17 cellular contexts compared by ENCODE assay signal in the genomic region with DNA sequence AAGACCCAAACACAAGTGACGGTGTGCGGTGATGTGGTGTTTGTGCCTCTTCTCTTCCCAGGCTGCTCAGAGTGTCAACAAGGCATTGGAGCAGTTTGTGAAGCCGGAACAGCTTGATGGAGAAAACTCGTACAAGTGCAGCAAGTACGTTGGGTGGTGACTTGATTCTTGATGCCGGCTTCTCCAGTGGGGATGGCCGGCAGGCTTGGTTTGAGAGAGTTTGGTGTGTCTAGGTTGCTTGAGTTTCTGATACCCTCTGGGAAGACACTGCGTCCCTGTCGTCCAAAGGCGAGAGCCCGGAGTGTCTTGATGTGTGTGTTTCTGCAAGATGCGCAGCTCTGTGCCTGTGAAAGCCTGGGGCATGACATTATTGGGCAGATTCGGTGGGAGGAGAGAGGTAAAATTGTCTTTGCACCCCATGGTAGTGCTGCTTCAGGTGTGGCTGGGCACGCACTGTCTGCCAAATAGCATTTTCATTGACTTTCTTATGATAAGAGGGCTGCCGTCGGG. TPM values are rescaled to one million over a fixed set of nuclear protein-coding genes. Genes with fewer than 3 reads are reported as not detected.
A peak's percentile ranks its signal among the peaks of the same experiment; 100 is the strongest.
DNase-seq lines count a peak whose midpoint lies in the region; ATAC-seq, FAIRE-seq and TF ChIP-seq lines count a peak whose summit lies in the region.
"Had no signal": no experiment of that assay in that cellular context is flagged by ENCODE, and none has a peak within 500 bp of the region (broad histone marks: within the 10 kb centered on the region; RNA-seq: fewer than 3 reads in every experiment).

No MANE protein-coding gene starts in this region.

- no peak for ATAC-seq in GM23338
- no peak for ATAC-seq in GM12878
- ATAC-seq: Panc1 had no signal

- H3K36me3 ChIP-seq in GM23338 (ENCODE audit: insufficient read depth), result peaks cover 47% of the 10 kb centered on the region
- peaks cover 17 to 35% of the 10 kb centered on the region in 2 experiments for H3K36me3 ChIP-seq in GM12878 (ENCODE audit: control insufficient read depth in 2 of 2, insufficient read depth in 2 of 2, low read length in 1 of 2)
- H3K36me3 ChIP-seq in testis (ENCODE audit: low read depth, missing control alignments), result no peaks in the 10 kb centered on the region

- POLR2A ChIA-PET in GM12878 (lab: Charles Lee), result interaction anchor here (1.2 kb wide), 1 partner anchor 9 kb away, joined by 4 read pairs; no protein-coding TSS in a partner anchor

- H3K79me2 ChIP-seq in GM23338 (replicated peaks; ENCODE audit: insufficient read depth) (no peaks in the 10 kb centered on the region), GM12878 (ENCODE audit: control insufficient read depth, insufficient read depth, low read length) (no peaks in the 10 kb centered on the region)

- TF ChIP-seq POLR2A in GM12878 (IDR thresholded peaks at IDR 0.05; ENCODE audit: low read depth, low read length) (no peak), testis (IDR thresholded peaks at IDR 0.05) (no peak)

- TF ChIP-seq CTCF in GM23338 (conservative IDR thresholded peaks at IDR 0.05; ENCODE audit: low read depth in 2 of 2) (no peak), GM12878 (IDR thresholded peaks at IDR 0.05 in 2 of 3, conservative IDR thresholded peaks at IDR 0.05 in 1 of 3; ENCODE audit: control insufficient read depth in 2 of 3, extremely low read depth in 1 of 3, insufficient read depth in 1 of 3, low read depth in 3 of 3, low read length in 3 of 3) (no peak), testis (IDR thresholded peaks at IDR 0.05) (no peak)

- no peak overlapping the region for H2AFZ ChIP-seq in GM23338
- H2AFZ ChIP-seq in GM12878 (ENCODE audit: control insufficient read depth, low read depth, low read length), result no peak overlapping the region

- in situ Hi-C loops in GM12878 (cut with MboI), result no loop called here

- no peak overlapping the region for H3K9ac ChIP-seq in GM12878 (ENCODE audit: control insufficient read depth, insufficient read depth, low read length)

- H3K36me3 Mint-ChIP-seq in GM23338 (ENCODE audit: low read depth), result peaks cover 81% of the 10 kb centered on the region

- H3K4me1 Mint-ChIP-seq in GM23338, result no peaks in the 10 kb centered on the region

- H3K4me2 ChIP-seq in GM23338, result no peak overlapping the region
- no peak overlapping the region for H3K4me2 ChIP-seq in GM12878 (ENCODE audit: control insufficient read depth, insufficient read depth)

- H3K9me3 Mint-ChIP-seq in GM23338, result no peaks in the 10 kb centered on the region
- H3K9me3 Mint-ChIP-seq: IgD-negative memory B cell had no signal

- no peaks in the 10 kb centered on the region for H3K9me2 ChIP-seq in GM23338 (ENCODE audit: insufficient read depth)

- TF ChIP-seq EP300 in GM12878 (IDR thresholded peaks at IDR 0.05; ENCODE audit: borderline replicate concordance in 1 of 2, control insufficient read depth in 1 of 2, low read depth in 2 of 2, low read length in 2 of 2), result no peak

- FAIRE-seq in GM12878 (lab: Jason Lieb, UNC), result no peak

- peak overlapping the region; percentile 51; the same call in 1 of the 2 replicates for H3K27ac Mint-ChIP-seq in GM23338

- no TSS peak for BruUV-seq in GM12878 (replicated peaks; lab: Mats Ljungman, UMichigan)

- TF ChIP-seq RAD21 in GM12878 (IDR thresholded peaks at IDR 0.05; ENCODE audit: insufficient read depth, low read depth, low read length), result no peak

- CTCF ChIA-PET in GM12878 (lab: Yijun Ruan, JAX), result no interaction called here

- no peaks in the 10 kb centered on the region for H3K9me3 ChIP-seq in GM12878 (replicated peaks; ENCODE audit: control insufficient read depth, insufficient read depth, low read length)
- no peaks in the 10 kb centered on the region for H3K9me3 ChIP-seq in testis

- H3K27ac ChIP-seq in GM23338 (ENCODE audit: low read depth) (no peak overlapping the region), GM12878 (ENCODE audit: control insufficient read depth, insufficient read depth) (peak overlapping the region; percentile 46), testis (no peak overlapping the region)

- peak; percentile 42 for DNase-seq in activated CD8-positive, alpha-beta memory T cell treated with anti-CD3 and anti-CD28 coated beads for 24 hours
- DNase-seq in activated CD8-positive, alpha-beta memory T cell treated with anti-CD3 and anti-CD28 coated beads, Interleukin-2, amount 50 U/mL, for 4 hours, result no peak
- DNase-seq in GM23338 (ENCODE audit: low spot score), result no peak
- no peak for DNase-seq in GM12878 (ENCODE audit: low read depth, low spot score)
- peak; percentile 13 for DNase-seq in testis
- no peak for DNase-seq in stimulated activated naive CD4-positive, alpha-beta T cell treated with Interleukin-2 at 50 U/mL for 16 hours (lab: John Stamatoyannopoulos, UW)
- DNase-seq in activated T-cell treated with anti-CD3 and anti-CD28 coated beads, Interleukin-2, amount 50 U/mL, for 1 hour, result no peak
- DNase-seq: COR-L47, GF-D8, H7, Kasumi-1, NCI-H187, NCI-H226, NCI-H524 treated with DMSO at 0.1 percent for 48 hours had no signal

- peaks cover 4% of the 10 kb centered on the region for H3K27me3 Mint-ChIP-seq in GM23338 (ENCODE audit: insufficient read depth, low read depth, poor library complexity)
- H3K27me3 Mint-ChIP-seq: IgD-negative memory B cell had no signal

- H3K4me3 Mint-ChIP-seq in GM23338, result no peak overlapping the region
- H3K4me3 Mint-ChIP-seq: CD14-positive monocyte, IgD-negative memory B cell had no signal

- H3K4me3 ChIP-seq in GM23338 (no peak overlapping the region), GM12878 (no peak overlapping the region), testis (no peak overlapping the region)

- SMC1A ChIA-PET in GM12878 (lab: Charles Lee; ENCODE audit: uncharacterized antibody, unreplicated experiment), result interaction anchor here (0.7 to 1.3 kb wide), 2 partner anchors 16 to 90 kb away, joined by 3 read pairs; no protein-coding TSS in a partner anchor

- intact Hi-C loops in GM12878 (cut with micrococcal nuclease; ENCODE audit: unreplicated experiment) (no loop called here), testis (cut with DNase I; ENCODE audit: low total_unique reads) (no loop called here)

- no peaks in the 10 kb centered on the region for H3K4me1 ChIP-seq in GM23338 (ENCODE audit: insufficient read depth)
- H3K4me1 ChIP-seq in GM12878 (ENCODE audit: control insufficient read depth, insufficient read depth, low read length), result peaks cover 4% of the 10 kb centered on the region
- no peaks in the 10 kb centered on the region for H3K4me1 ChIP-seq in testis

- H3F3A ChIP-seq in GM23338 (replicated peaks; ENCODE audit: low read depth), result no peaks in the 10 kb centered on the region

- no peaks in the 10 kb centered on the region for H3K27me3 ChIP-seq in GM23338 (ENCODE audit: insufficient read depth)
- H3K27me3 ChIP-seq in GM12878 (replicated peaks in 1 of 2; ENCODE audit: control insufficient read depth in 2 of 2, insufficient read depth in 2 of 2, low read length in 1 of 2), result no peaks in the 10 kb centered on the region
- H3K27me3 ChIP-seq in testis, result no peaks in the 10 kb centered on the region

- peaks cover 15% of the 10 kb centered on the region; the same call in 1 of the 2 replicates for H4K20me1 ChIP-seq in GM23338 (replicated peaks; ENCODE audit: insufficient read depth)
- H4K20me1 ChIP-seq in GM12878 (ENCODE audit: control insufficient read depth, insufficient read depth), result no peaks in the 10 kb centered on the region

- RAD21 ChIA-PET in GM12878 (lab: Charles Lee; ENCODE audit: unreplicated experiment), result no interaction called here

- 98% methylated on average over 16 of the region's 16 CpGs for WGBS in GM12878 (ENCODE audit: insufficient coverage, insufficient replicate concordance, low lambda C conversion rate, missing lambda C conversion rate)
- 93% methylated on average over 16 of the region's 16 CpGs for WGBS in testis, 2 donors

TF ChIP-seq in GM23338, 12 proteins besides CTCF, POLR2A, EP300 and RAD21 (continues in another document):
- TF ChIP-seq NANOG (IDR thresholded peaks at IDR 0.05; ENCODE audit: borderline replicate concordance) (no peak), ZNF331 (CRISPR knock-in tag; IDR thresholded peaks at IDR 0.05; ENCODE audit: low read depth) (no peak)

TF ChIP-seq in GM12878, 131 proteins besides CTCF, POLR2A, EP300 and RAD21 (continues in another document):
- TF ChIP-seq MYB (IDR thresholded peaks at IDR 0.05; ENCODE audit: borderline replicate concordance, low read depth, low read length), result no peak
- TF ChIP-seq MXI1 (IDR thresholded peaks at IDR 0.05; ENCODE audit: low read depth, low read length), result no peak

RNA-seq across cellular contexts. Expression of gene USP42, which starts 38.2 kb away (rescaled TPM):
- 17.3 and 18.5 TPM in 2 replicates for total RNA-seq in GM23338 (2014; rRNA removed; shearing (Covaris generic))
- polyA plus RNA-seq in GM23338 (2016; fragmentation: Nextera tagmentation; extraction: Ambion mirVana) (9.8 and 9.9 TPM in 2 replicates), GM12878 (2011; rRNA removed) (4.9 and 5.5 TPM in 2 replicates), GM12878 (2014; fragmentation: Illumina TruSeq; extraction: Trizol) (7.9 TPM in 2 replicates), GM12878 (2014; fragmentation: Nextera tagmentation; extraction: Ambion mirVana) (1 to 10 TPM; 1.9 to 2.2 TPM), GM12878 (2014; rRNA removed) (5.3 and 5.8 TPM in 2 replicates), GM12878 (2016; fragmentation: Nextera tagmentation; extraction: Ambion mirVana) (1 to 10 TPM; 5.9 to 6.2 TPM), testis (ENCODE audit: insufficient read depth, low read depth, low replicate concordance) (39.3 TPM)
- total RNA-seq in GM12878 (2013; cell fraction: nucleolus; rRNA removed), result 15.1 and 16.4 TPM in 2 replicates
- total RNA-seq in GM12878 (2014; rRNA removed) (4.0 and 4.1 TPM in 2 replicates), GM12878 (2014; rRNA removed; fragmentation: Illumina TruSeq; extraction: Trizol) (4.2 and 4.3 TPM in 2 replicates), GM12878 (2021) (9.2 and 9.9 TPM in 2 replicates), testis (10 to 100 TPM; 35.1 to 47.2 TPM)
- polyA plus RNA-seq in GM12878 (2011; ENCODE audit: low read depth), result 3.4 TPM
- 3.9 and 4.4 TPM in 2 replicates for polyA plus RNA-seq in GM12878 (2011; cell fraction: cytosol; rRNA removed)
- polyA plus RNA-seq in GM12878 (2011; cell fraction: nucleus; rRNA removed), result 8.2 and 10.9 TPM in 2 replicates
- polyA plus RNA-seq in GM12878 (2012), result 4.6 and 6.0 TPM in 2 replicates
- polyA minus RNA-seq in GM12878 (2011; rRNA and poly(A)+ RNA removed), result 4.3 and 5.2 TPM in 2 replicates
- polyA minus RNA-seq in GM12878 (2011; cell fraction: cytosol; rRNA and poly(A)+ RNA removed), result 3.3 and 3.7 TPM in 2 replicates
- polyA minus RNA-seq in GM12878 (2011; cell fraction: nucleus; rRNA and poly(A)+ RNA removed), result 3.7 and 6.7 TPM in 2 replicates

Comparison
In these comparisons a context has a peak if more than half of its experiments do, and no peak if none do; other contexts are left out.
1. DNase-seq: peak in activated CD8-positive, alpha-beta memory T cell treated with anti-CD3 and anti-CD28 coated beads for 24 hours (single experiment) and testis (single experiment); none in activated CD8-positive, alpha-beta memory T cell treated with anti-CD3 and anti-CD28 coated beads, Interleukin-2, amount 50 U/mL, for 4 hours (single experiment), GM23338 (single experiment), GM12878 (single experiment), stimulated activated naive CD4-positive, alpha-beta T cell treated with Interleukin-2 at 50 U/mL for 16 hours (single experiment) and activated T-cell treated with anti-CD3 and anti-CD28 coated beads, Interleukin-2, amount 50 U/mL, for 1 hour (single experiment).